1 cellular context compared by ENCODE assay signal in the genomic region with DNA sequence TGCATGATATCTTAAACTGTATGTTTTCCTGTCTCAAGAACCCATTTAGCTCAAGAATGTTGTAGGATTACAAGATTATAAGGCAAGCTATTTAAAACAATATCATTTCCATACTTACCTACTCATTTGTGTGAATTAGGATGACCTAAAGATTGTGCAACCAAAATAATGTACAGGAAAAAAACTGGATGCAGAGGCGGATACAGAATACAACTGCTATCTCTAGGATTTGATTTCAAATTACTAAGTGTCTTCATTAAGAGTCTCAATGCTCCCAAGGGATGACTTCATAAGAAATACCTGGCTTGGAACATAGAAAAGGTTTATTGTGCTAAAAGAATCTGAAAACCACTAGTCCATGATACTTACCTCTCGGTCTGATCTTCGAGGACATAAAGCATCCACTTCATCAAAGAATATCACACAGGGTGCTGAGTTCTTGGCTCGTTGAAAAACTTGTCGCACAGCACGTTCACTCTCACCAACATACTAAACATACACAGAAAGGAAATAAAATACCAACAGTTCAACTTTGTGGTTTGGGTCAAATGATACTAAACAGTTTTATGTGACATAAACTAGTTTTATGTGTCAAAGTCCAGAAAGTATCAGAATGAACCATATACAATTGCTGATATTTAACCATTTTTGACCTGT.
A peak's percentile ranks its signal among the peaks of the same experiment; 100 is the strongest.
TF ChIP-seq lines count a peak whose summit lies in the region.

No MANE protein-coding gene starts in this region.

TF ChIP-seq in HEK293, 187 proteins besides CTCF, POLR2A, EP300 and RAD21 (continued from another document):
- TF ChIP-seq, protein P1, sequence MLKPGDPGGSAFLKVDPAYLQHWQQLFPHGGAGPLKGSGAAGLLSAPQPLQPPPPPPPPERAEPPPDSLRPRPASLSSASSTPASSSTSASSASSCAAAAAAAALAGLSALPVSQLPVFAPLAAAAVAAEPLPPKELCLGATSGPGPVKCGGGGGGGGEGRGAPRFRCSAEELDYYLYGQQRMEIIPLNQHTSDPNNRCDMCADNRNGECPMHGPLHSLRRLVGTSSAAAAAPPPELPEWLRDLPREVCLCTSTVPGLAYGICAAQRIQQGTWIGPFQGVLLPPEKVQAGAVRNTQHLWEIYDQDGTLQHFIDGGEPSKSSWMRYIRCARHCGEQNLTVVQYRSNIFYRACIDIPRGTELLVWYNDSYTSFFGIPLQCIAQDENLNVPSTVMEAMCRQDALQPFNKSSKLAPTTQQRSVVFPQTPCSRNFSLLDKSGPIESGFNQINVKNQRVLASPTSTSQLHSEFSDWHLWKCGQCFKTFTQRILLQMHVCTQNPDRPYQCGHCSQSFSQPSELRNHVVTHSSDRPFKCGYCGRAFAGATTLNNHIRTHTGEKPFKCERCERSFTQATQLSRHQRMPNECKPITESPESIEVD (tag by site-specific recombination; IDR thresholded peaks at IDR 0.05) = peak; percentile 96
- TF ChIP-seq KLF16 (tag by site-specific recombination; IDR thresholded peaks at IDR 0.05) = no peak
- TF ChIP-seq, protein P2, sequence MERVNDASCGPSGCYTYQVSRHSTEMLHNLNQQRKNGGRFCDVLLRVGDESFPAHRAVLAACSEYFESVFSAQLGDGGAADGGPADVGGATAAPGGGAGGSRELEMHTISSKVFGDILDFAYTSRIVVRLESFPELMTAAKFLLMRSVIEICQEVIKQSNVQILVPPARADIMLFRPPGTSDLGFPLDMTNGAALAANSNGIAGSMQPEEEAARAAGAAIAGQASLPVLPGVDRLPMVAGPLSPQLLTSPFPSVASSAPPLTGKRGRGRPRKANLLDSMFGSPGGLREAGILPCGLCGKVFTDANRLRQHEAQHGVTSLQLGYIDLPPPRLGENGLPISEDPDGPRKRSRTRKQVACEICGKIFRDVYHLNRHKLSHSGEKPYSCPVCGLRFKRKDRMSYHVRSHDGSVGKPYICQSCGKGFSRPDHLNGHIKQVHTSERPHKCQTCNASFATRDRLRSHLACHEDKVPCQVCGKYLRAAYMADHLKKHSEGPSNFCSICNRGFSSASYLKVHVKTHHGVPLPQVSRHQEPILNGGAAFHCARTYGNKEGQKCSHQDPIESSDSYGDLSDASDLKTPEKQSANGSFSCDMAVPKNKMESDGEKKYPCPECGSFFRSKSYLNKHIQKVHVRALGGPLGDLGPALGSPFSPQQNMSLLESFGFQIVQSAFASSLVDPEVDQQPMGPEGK (tag by site-specific recombination; IDR thresholded peaks at IDR 0.05) = no peak
- TF ChIP-seq GLIS1 (tag by site-specific recombination; IDR thresholded peaks at IDR 0.05) = no peak
- no peak for TF ChIP-seq ZNF660 (tag by site-specific recombination; IDR thresholded peaks at IDR 0.05)
- TF ChIP-seq SALL2 (tag by site-specific recombination; IDR thresholded peaks at IDR 0.05; ENCODE audit: borderline replicate concordance) = no peak
- no peak for TF ChIP-seq ZNF354C (tag by site-specific recombination; IDR thresholded peaks at IDR 0.05; ENCODE audit: borderline replicate concordance, low read depth)
- TF ChIP-seq FEZF1 (tag by site-specific recombination; IDR thresholded peaks at IDR 0.05) = peak; percentile 94
- TF ChIP-seq ZNF654 (tag by site-specific recombination; IDR thresholded peaks at IDR 0.05; ENCODE audit: low read depth) = no peak
